ENCODE assay signal across 28 cellular contexts in genomic region chr5:14627270-14627669, GRCh38.
"Had no signal": no experiment of that assay in that cellular context is flagged by ENCODE, and none has a peak within 500 bp of the region (broad histone marks: within the 10 kb centered on the region; RNA-seq: fewer than 3 reads in every experiment).

No MANE protein-coding gene starts in this region.

- H3K27ac ChIP-seq: adrenal gland, ascending aorta, body of pancreas, cardiac muscle cell, KMS-11, Peyer's patch, RWPE1, SJCRH30, WERI-Rb-1 had no signal

- H3K4me1 Mint-ChIP-seq: activated naive CD8-positive, alpha-beta T cell treated with anti-CD3 and anti-CD28 coated beads, Interleukin-2, amount 10 ng/mL, durations not matched to agents 7 days and 5 days had no signal

- H3K9me2 ChIP-seq: SK-N-SH had no signal

- H3K4me2 ChIP-seq: KMS-11, SK-N-SH had no signal

- H3K4me1 ChIP-seq: adrenal gland, ascending aorta, body of pancreas, Peyer's patch, SJCRH30 had no signal

- H3K9ac ChIP-seq: KMS-11, SK-N-SH had no signal

- H3K36me3 ChIP-seq: adrenal gland, ascending aorta, cardiac muscle cell, Peyer's patch, SJCRH30, WERI-Rb-1 had no signal

- H3K27me3 ChIP-seq: adrenal gland, ascending aorta, body of pancreas, cardiac muscle cell, Peyer's patch, SJCRH30 had no signal

- H3K27me3 Mint-ChIP-seq: activated CD8-positive, alpha-beta T cell treated with anti-CD3 and anti-CD28 coated beads for 36 hours; activated naive CD8-positive, alpha-beta T cell treated with anti-CD3 and anti-CD28 coated beads, Interleukin-2, amount 10 ng/mL, durations not matched to agents 7 days and 5 days had no signal

- H3K27ac Mint-ChIP-seq: activated CD8-positive, alpha-beta T cell treated with anti-CD3 and anti-CD28 coated beads for 36 hours; activated naive CD8-positive, alpha-beta T cell treated with anti-CD3 and anti-CD28 coated beads, Interleukin-2, amount 10 ng/mL, durations not matched to agents 7 days and 5 days had no signal

- ATAC-seq: activated CD4-positive, CD25-positive, alpha-beta regulatory T cell treated with anti-CD3 and anti-CD28 coated beads, Interleukin-2, amount 50 U/mL, for 24 hours; activated CD8-positive, alpha-beta T cell treated with anti-CD3 and anti-CD28 coated beads for 36 hours; body of pancreas had no signal

- H3K9me3 ChIP-seq: adrenal gland, ascending aorta, body of pancreas, Peyer's patch, SJCRH30, SK-N-SH had no signal

- H3K4me3 ChIP-seq: adrenal gland, ascending aorta, body of pancreas, cardiac muscle cell, Peyer's patch, SJCRH30 had no signal

- DNase-seq: activated CD4-positive, alpha-beta T cell treated with anti-CD3 and anti-CD28 coated beads for 4 hours; activated CD8-positive, alpha-beta memory T cell treated with anti-CD3 and anti-CD28 coated beads, Interleukin-2, amount 50 U/mL, for 4 hours; activated CD8-positive, alpha-beta T cell treated with anti-CD3 and anti-CD28 coated beads for 36 hours; activated naive CD4-positive, alpha-beta T cell treated with anti-CD3 and anti-CD28 coated beads, Interleukin-2, amount 50 U/mL, for 16 hours; activated naive CD8-positive, alpha-beta T cell treated with anti-CD3 and anti-CD28 coated beads, Interleukin-2, amount 10 ng/mL, durations not matched to agents 7 days and 5 days; adrenal gland; body of pancreas; MM.1S; NCI-H1105; NCI-H1436; NCI-H1694 treated with DMSO at 0.1 percent for 48 hours; NCI-H2029 treated with DMSO at 0.1 percent for 48 hours; NCI-H345; NCI-H510A; NCI-H526 treated with DMSO at 0.1 percent for 48 hours; NK-92 treated with Interleukin-12 subunit alpha and Interleukin-12 subunit beta, amount 100 ng/mL, for 24 hours; OCI-M1; Peyer's patch; Right ventricle myocardium superior; SJCRH30; SK-N-SH; T-helper 1 cell; WERI-Rb-1 had no signal

- H3K4me3 Mint-ChIP-seq: activated CD8-positive, alpha-beta T cell treated with anti-CD3 and anti-CD28 coated beads for 36 hours; activated naive CD8-positive, alpha-beta T cell treated with anti-CD3 and anti-CD28 coated beads, Interleukin-2, amount 10 ng/mL, durations not matched to agents 7 days and 5 days had no signal
